Comparison of ENCODE assay signal across 8 cellular contexts in the genomic region with DNA sequence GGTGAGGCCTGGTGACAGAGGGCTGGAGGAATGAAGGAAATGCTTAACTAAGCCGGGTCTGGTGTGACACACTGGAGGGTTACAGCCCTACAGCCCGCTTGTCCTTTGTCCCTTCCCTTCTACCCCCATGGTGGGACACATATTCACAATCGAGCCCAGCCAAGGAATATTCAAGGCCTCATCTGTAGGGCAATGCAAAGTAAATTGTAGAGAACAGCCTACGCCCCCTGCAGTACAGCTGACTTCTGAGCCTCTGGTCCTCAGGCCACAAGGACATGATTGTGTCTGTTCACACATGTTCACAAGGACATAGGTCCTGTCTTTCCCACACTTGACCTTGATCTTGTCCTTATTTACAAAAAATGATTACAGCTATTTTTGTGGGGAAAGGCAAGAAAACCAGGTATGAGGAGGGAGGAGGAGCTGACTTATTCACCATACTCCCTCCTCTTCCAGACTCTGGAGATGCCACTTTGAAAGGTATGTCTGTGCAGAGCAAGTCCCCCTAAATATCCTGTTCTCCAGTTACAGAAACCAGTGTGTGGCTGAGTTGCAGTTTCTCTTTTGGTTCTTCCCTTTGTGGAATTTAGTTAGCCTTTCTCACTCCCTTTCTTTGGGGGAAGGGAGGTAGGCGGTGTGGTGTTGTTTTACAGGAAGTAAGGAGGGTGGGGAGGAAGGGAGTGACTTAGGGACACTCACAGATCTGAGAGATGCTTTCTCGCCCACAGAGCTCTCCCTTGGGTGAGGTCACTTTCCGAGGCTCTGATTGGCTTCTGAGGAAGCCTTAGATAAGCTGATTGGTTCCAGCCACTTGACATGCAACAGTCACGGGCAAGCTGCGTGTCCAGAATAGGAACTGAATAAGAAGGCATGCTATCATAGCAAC.
A peak's percentile ranks its signal among the peaks of the same experiment; 100 is the strongest.
DNase-seq lines count a peak whose midpoint lies in the region; ATAC-seq lines count a peak whose summit lies in the region.

No MANE protein-coding gene starts in this region.

- ATAC-seq in GM18867 (IDR thresholded peaks at IDR 0.05; ENCODE audit: unreplicated experiment) (peak; percentile 87), HG03103 (IDR thresholded peaks at IDR 0.05; ENCODE audit: low read depth, unreplicated experiment) (peak; percentile 86)
- peak; percentile 91 to 93 for ATAC-seq in activated CD4-positive, CD25-positive, alpha-beta regulatory T cell treated with anti-CD3 and anti-CD28 coated beads, Interleukin-2, amount 50 U/mL, for 24 hours

- H3K27ac ChIP-seq in cingulate gyrus (ENCODE audit: low read depth, low read length): peak overlapping the region; percentile 94

- DNase-seq in ACHN (peak; percentile 100), NCI-H226 (peak; percentile 99), kidney tubule cell (ENCODE audit: low spot score) (peak; percentile 100)
- peak; percentile 80 to 81 for DNase-seq in stimulated activated CD4-positive, alpha-beta T cell treated with anti-CD3 and anti-CD28 coated beads, Interleukin-15, amount 100 ng/mL, for 48 hours (ENCODE audit: low read depth in 2 of 2)

- in situ Hi-C loops in ACHN (cut with HindIII; ENCODE audit: low pct_ligation_motif_present, low pct_unique_long_range_greater_than_20kb, low sequenced_read_pairs): no loop called here

Comparison
In these comparisons a context has a peak if more than half of its experiments do, and no peak if none do; other contexts are left out.
1. Peak in every context shown above with its lines: DNase-seq, ATAC-seq and H3K27ac ChIP-seq.